ENCODE assay signal across 20 cellular contexts in the genomic region with DNA sequence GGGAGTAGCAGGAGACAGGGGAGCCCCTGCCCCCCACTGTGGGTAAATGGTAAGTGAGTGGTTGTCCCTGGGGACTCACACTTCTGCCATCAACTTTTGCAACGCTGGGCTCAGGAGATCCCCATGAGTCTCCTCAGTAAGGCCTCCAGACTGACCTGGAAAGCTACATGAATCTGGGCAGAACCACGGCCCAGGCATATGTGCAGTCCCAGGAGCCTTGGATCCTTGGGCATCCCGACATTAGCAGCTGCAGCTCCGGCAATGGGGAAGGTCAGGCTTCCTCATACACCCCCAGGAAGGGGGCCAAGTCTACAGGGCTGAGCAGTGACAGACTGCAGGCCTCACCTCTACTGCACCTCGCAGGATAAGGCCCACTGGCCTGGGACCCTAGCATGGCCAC.
A peak's percentile ranks its signal among the peaks of the same experiment; 100 is the strongest.
DNase-seq lines count a peak whose midpoint lies in the region; ATAC-seq and TF ChIP-seq lines count a peak whose summit lies in the region.
"Had no signal": no experiment of that assay in that cellular context is flagged by ENCODE, and none has a peak within 500 bp of the region (broad histone marks: within the 10 kb centered on the region; RNA-seq: fewer than 3 reads in every experiment).

No MANE protein-coding gene starts in this region.

- no peak overlapping the region for H2BK5ac ChIP-seq in trophoblast cell (ENCODE audit: low read depth, low read length, poor library complexity)

- H3K4me3 Mint-ChIP-seq in CD14-positive monocyte (no peak overlapping the region), MCF 10A (ENCODE audit: unreplicated experiment) (no peak overlapping the region)
- H3K4me3 Mint-ChIP-seq in activated T-cell treated with anti-CD3 and anti-CD28 coated beads, Interleukin-2, amount 50 U/mL, for 72 hours = no peak overlapping the region
- H3K4me3 Mint-ChIP-seq: CD4-positive, CD25-positive, alpha-beta regulatory T cell; CD8-positive, alpha-beta T cell had no signal

- no peaks in the 10 kb centered on the region for H3K79me1 ChIP-seq in trophoblast cell (ENCODE audit: low read length)

- H3K36me3 Mint-ChIP-seq in CD14-positive monocyte (no peaks in the 10 kb centered on the region), MCF 10A (ENCODE audit: insufficient read depth, unreplicated experiment) (no peaks in the 10 kb centered on the region)
- peaks cover 0 to 2% of the 10 kb centered on the region in 2 donors for H3K36me3 Mint-ChIP-seq in activated T-cell treated with anti-CD3 and anti-CD28 coated beads, Interleukin-2, amount 50 U/mL, for 72 hours (ENCODE audit: insufficient read depth in 2 of 2)
- H3K36me3 Mint-ChIP-seq: CD4-positive, CD25-positive, alpha-beta regulatory T cell; CD8-positive, alpha-beta T cell had no signal

- H3K4ac ChIP-seq in trophoblast cell (ENCODE audit: low read depth, low read length) = no peak overlapping the region

- H3K14ac ChIP-seq in trophoblast cell (ENCODE audit: low read length) = no peak overlapping the region

- H3K27me3 Mint-ChIP-seq in CD14-positive monocyte (ENCODE audit: low read depth in 3 of 3) = no peaks in the 10 kb centered on the region
- H3K27me3 Mint-ChIP-seq in MCF 10A (ENCODE audit: insufficient read depth, unreplicated experiment) = no peaks in the 10 kb centered on the region
- no peaks in the 10 kb centered on the region for H3K27me3 Mint-ChIP-seq in activated T-cell treated with anti-CD3 and anti-CD28 coated beads, Interleukin-2, amount 50 U/mL, for 72 hours (ENCODE audit: low read depth)
- H3K27me3 Mint-ChIP-seq: CD4-positive, CD25-positive, alpha-beta regulatory T cell had no signal

- H3K9me3 Mint-ChIP-seq in CD14-positive monocyte (peaks cover 10 to 30% (median 20%) of the 10 kb centered on the region in 7 donors), MCF 10A (ENCODE audit: unreplicated experiment) (peaks cover 20% of the 10 kb centered on the region)
- H3K9me3 Mint-ChIP-seq in activated T-cell treated with anti-CD3 and anti-CD28 coated beads, Interleukin-2, amount 50 U/mL, for 72 hours = peaks cover 9 to 16% of the 10 kb centered on the region in 2 donors

- DNase-seq in CD14-positive monocyte (ENCODE audit: low spot score) = peak; percentile 36
- no peak for DNase-seq in trophoblast cell
- DNase-seq in upper lobe of left lung = peak in 1 of 2 donors; percentile 5
- DNase-seq in MCF 10A (ENCODE audit: unreplicated experiment) = no peak
- no peak for DNase-seq in activated T-cell treated with anti-CD3 and anti-CD28 coated beads, Interleukin-2, amount 50 U/mL, for 72 hours
- DNase-seq: 8988T; ACHN; AML-193; BE2C; C1 segment of cervical spinal cord; Caco-2; CD4-positive, CD25-positive, alpha-beta regulatory T cell; CD8-positive, alpha-beta T cell; DMS153; DND-41; GM23248; H7; HCEC 1CT had no signal

- no peak overlapping the region for H3K9ac ChIP-seq in trophoblast cell (ENCODE audit: low read length)
- H3K9ac ChIP-seq: GM23248 had no signal

- H3K27me3 ChIP-seq in trophoblast cell (ENCODE audit: insufficient read depth, low read length) (no peaks in the 10 kb centered on the region), upper lobe of left lung (no peaks in the 10 kb centered on the region)
- H3K27me3 ChIP-seq: BE2C had no signal

- TF ChIP-seq POLR2A in upper lobe of left lung (IDR thresholded peaks at IDR 0.05) = no peak

- no peak overlapping the region for H4K8ac ChIP-seq in trophoblast cell (ENCODE audit: low read depth, low read length)

- H4K91ac ChIP-seq in trophoblast cell (ENCODE audit: low read depth, low read length) = no peak overlapping the region

- no peak overlapping the region for H4K12ac ChIP-seq in trophoblast cell (ENCODE audit: low read depth, low read length)

- H3K4me1 ChIP-seq in trophoblast cell (ENCODE audit: control insufficient read depth in 1 of 2, insufficient read depth in 2 of 2, low read length in 2 of 2) (no peaks in the 10 kb centered on the region), upper lobe of left lung (no peaks in the 10 kb centered on the region)
- H3K4me1 ChIP-seq: A549, BE2C, Caco-2 had no signal

- H2AK5ac ChIP-seq in trophoblast cell (ENCODE audit: low read length) = no peak overlapping the region

- intact Hi-C loops in CD14-positive monocyte (cut with micrococcal nuclease) = no loop called here
- intact Hi-C loops in MCF 10A (cut with micrococcal nuclease) = no loop called here

- peak; percentile 31 to 40 for ATAC-seq in upper lobe of left lung (ENCODE audit: low FRiP score in 2 of 2)
- ATAC-seq in activated T-cell treated with anti-CD3 and anti-CD28 coated beads, Interleukin-2, amount 50 U/mL, for 72 hours (replicated peaks in 1 of 2) = no peak
- ATAC-seq in HG02759 (IDR thresholded peaks at IDR 0.05; ENCODE audit: unreplicated experiment) = no peak
- ATAC-seq: A549; CD8-positive, alpha-beta T cell had no signal

- CTCF ChIA-PET in MCF 10A (lab: Yijun Ruan, JAX) = no interaction called here

- H3K4me2 ChIP-seq in trophoblast cell (ENCODE audit: low read length) = no peak overlapping the region
- H3K4me2 ChIP-seq: A549 had no signal

- no peak overlapping the region for H3K23ac ChIP-seq in trophoblast cell (ENCODE audit: low read length)

- H3K79me2 ChIP-seq in trophoblast cell (ENCODE audit: control insufficient read depth, insufficient read depth, low read length, poor library complexity) = no peaks in the 10 kb centered on the region

- H3K4me3 ChIP-seq in trophoblast cell (ENCODE audit: low read depth, low read length) = peak overlapping the region; percentile 10
- no peak overlapping the region for H3K4me3 ChIP-seq in upper lobe of left lung
- H3K4me3 ChIP-seq: A549, GM23248 had no signal

- POLR2A ChIA-PET in MCF 10A (lab: Yijun Ruan, JAX) = no interaction called here

- H3K4me1 Mint-ChIP-seq in CD14-positive monocyte (no peaks in the 10 kb centered on the region), MCF 10A (ENCODE audit: insufficient read depth, unreplicated experiment) (no peaks in the 10 kb centered on the region)
- H3K4me1 Mint-ChIP-seq in activated T-cell treated with anti-CD3 and anti-CD28 coated beads, Interleukin-2, amount 50 U/mL, for 72 hours (ENCODE audit: low read depth) = no peaks in the 10 kb centered on the region

- H2BK120ac ChIP-seq in trophoblast cell (ENCODE audit: insufficient read depth, low read length, poor library complexity) = no peak overlapping the region

- WGBS in trophoblast cell (ENCODE audit: extremely low coverage, insufficient coverage, insufficient read length) = no CpG with 5 or more reads among the region's 5 CpGs
- WGBS in upper lobe of left lung, 2 donors = 92 to 94% methylated on average over 4 to 5 of the region's 5 CpGs

- H2BK12ac ChIP-seq in trophoblast cell (ENCODE audit: low read length) = no peak overlapping the region

- no peaks in the 10 kb centered on the region for H3K9me3 ChIP-seq in trophoblast cell (ENCODE audit: insufficient read depth, low read depth, low read length)
- peaks cover 0 to 9% (median 0%) of the 10 kb centered on the region in 4 donors for H3K9me3 ChIP-seq in upper lobe of left lung
- H3K9me3 ChIP-seq: A549, BE2C, Caco-2 had no signal

- TF ChIP-seq EP300 in upper lobe of left lung (IDR thresholded peaks at IDR 0.05) = no peak

- H3K27ac ChIP-seq in trophoblast cell (ENCODE audit: low read depth, low read length) (no peak overlapping the region), upper lobe of left lung (no peak overlapping the region)
- H3K27ac ChIP-seq: A549, GM23248 had no signal

- no TSS peak for BruUV-seq in MCF 10A (replicated peaks; lab: Mats Ljungman, UMichigan)

- H3K27ac Mint-ChIP-seq in CD14-positive monocyte = no peak overlapping the region
- H3K27ac Mint-ChIP-seq in MCF 10A (ENCODE audit: low read depth, unreplicated experiment) = no peak overlapping the region
- H3K27ac Mint-ChIP-seq in activated T-cell treated with anti-CD3 and anti-CD28 coated beads, Interleukin-2, amount 50 U/mL, for 72 hours = no peak overlapping the region
- H3K27ac Mint-ChIP-seq: CD4-positive, CD25-positive, alpha-beta regulatory T cell; CD8-positive, alpha-beta T cell had no signal

- TF ChIP-seq CTCF in CD14-positive monocyte (IDR thresholded peaks at IDR 0.05) = no peak
- TF ChIP-seq CTCF in upper lobe of left lung (IDR thresholded peaks at IDR 0.05) = no peak
- no peak for TF ChIP-seq CTCF in MCF 10A (IDR thresholded peaks at IDR 0.05; ENCODE audit: unreplicated experiment)

- no peak overlapping the region for H2AFZ ChIP-seq in trophoblast cell (ENCODE audit: insufficient read depth, low read length, poor library complexity)
- H2AFZ ChIP-seq: GM23248 had no signal

- H3K36me3 ChIP-seq in trophoblast cell (ENCODE audit: control insufficient read depth in 1 of 2, insufficient read depth in 2 of 2, low read length in 2 of 2) (no peaks in the 10 kb centered on the region), upper lobe of left lung (no peaks in the 10 kb centered on the region)
- H3K36me3 ChIP-seq: BE2C had no signal

- H3K18ac ChIP-seq in trophoblast cell (ENCODE audit: low read length) = no peak overlapping the region

Comparison
In these comparisons a context has a peak if more than half of its experiments do, and no peak if none do; other contexts are left out.
1. ATAC-seq: peak in upper lobe of left lung (2 of 2); none in activated T-cell treated with anti-CD3 and anti-CD28 coated beads, Interleukin-2, amount 50 U/mL, for 72 hours (0 of 2) and HG02759 (single experiment).